Comparison of ENCODE assay signal across 8 cellular contexts in the genomic region with DNA sequence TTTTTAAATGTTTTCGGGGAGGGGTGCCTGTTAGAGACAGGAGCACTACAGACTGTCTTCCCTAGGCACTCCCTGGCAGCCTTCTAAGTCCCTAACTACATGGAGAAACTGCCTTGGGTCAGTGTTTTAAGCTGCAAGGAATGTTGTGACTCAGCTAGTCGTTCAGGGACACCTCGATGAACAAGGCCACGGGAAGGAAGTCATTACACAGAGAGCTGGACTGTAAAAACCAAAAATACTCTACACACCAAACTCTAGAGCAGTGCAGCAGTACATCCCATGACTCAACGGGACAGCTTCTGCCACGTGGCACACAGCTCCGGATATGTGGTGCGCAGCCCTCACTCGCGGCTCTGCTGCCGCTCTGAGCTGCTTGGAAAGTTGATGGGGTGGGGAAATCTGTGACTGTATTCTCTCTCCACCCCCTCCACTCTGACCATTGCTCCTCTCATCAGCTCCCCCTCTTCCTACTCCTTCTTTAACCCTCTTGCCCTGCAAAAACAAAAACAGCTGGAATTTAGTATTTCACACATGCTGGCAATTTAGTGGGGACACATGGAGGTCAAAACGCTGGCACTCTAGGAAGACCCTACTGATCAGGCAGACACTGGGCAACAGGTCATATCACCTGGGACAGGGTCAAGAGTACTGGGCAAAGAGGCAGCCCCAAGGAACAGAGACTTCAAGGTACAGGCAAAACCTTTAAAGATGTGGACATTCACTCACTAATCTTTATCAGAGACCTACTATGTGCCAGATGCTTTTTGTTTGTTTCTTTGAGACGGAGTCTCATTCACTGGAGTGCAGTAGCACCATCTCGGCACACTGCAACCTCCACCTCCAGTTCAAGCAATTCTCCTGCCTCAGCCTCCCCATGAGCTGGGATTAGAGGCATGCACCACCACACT. TPM values are rescaled to one million over a fixed set of nuclear protein-coding genes. Genes with fewer than 3 reads are reported as not detected.
A peak's percentile ranks its signal among the peaks of the same experiment; 100 is the strongest.
DNase-seq lines count a peak whose midpoint lies in the region; ATAC-seq and TF ChIP-seq lines count a peak whose summit lies in the region.

No MANE protein-coding gene starts in this region.

- peaks cover 3% of the 10 kb centered on the region for H3K27me3 Mint-ChIP-seq in activated CD8-positive, alpha-beta memory T cell treated with anti-CD3 and anti-CD28 coated beads, Interleukin-2, amount 10 ng/mL, durations not matched to agents 7 days and 5 days
- H3K27me3 Mint-ChIP-seq in nephron progenitor cell (ENCODE audit: low read depth, poor library complexity) = peaks cover 14% of the 10 kb centered on the region

- ATAC-seq in activated CD8-positive, alpha-beta memory T cell treated with anti-CD3 and anti-CD28 coated beads, Interleukin-2, amount 10 ng/mL, durations not matched to agents 7 days and 5 days = peak; percentile 100

- H3K9me2 ChIP-seq in MM.1S (replicated peaks; ENCODE audit: insufficient read depth, low read length) = no peaks in the 10 kb centered on the region

- no peaks in the 10 kb centered on the region for H4K20me1 ChIP-seq in MM.1S (ENCODE audit: insufficient read depth, low read length)

- H3K36me3 ChIP-seq in MM.1S (replicated peaks; ENCODE audit: insufficient read depth, low read length) = no peaks in the 10 kb centered on the region
- H3K36me3 ChIP-seq in subcutaneous abdominal adipose tissue (ENCODE audit: control insufficient read depth in 5 of 5, insufficient read depth in 5 of 5, low read length in 5 of 5) = no peaks in the 10 kb centered on the region

- peak overlapping the region; percentile 55 for H3K4me2 ChIP-seq in MM.1S (ENCODE audit: low read depth, low read length)

- H3K4me3 Mint-ChIP-seq in activated CD8-positive, alpha-beta memory T cell treated with anti-CD3 and anti-CD28 coated beads, Interleukin-2, amount 10 ng/mL, durations not matched to agents 7 days and 5 days = no peak overlapping the region
- no peak overlapping the region for H3K4me3 Mint-ChIP-seq in nephron progenitor cell

- H2AFZ ChIP-seq in MM.1S (ENCODE audit: low read length) = peak overlapping the region; percentile 82

- H3K4me3 ChIP-seq in MM.1S (ENCODE audit: low read length) (no peak overlapping the region), subcutaneous abdominal adipose tissue (ENCODE audit: low read depth in 1 of 5, low read length in 5 of 5) (peak overlapping the region; percentile 11 to 57 (median 46))

- DNase-seq in activated gamma-delta T cell treated with Interleukin-2 at 50 U/mL for 16 hours = peak; percentile 53
- DNase-seq in activated gamma-delta T cell (lab: John Stamatoyannopoulos, UW) = no peak
- peak; percentile 68 for DNase-seq in MM.1S
- DNase-seq in activated CD8-positive, alpha-beta memory T cell treated with anti-CD3 and anti-CD28 coated beads, Interleukin-2, amount 10 ng/mL, durations not matched to agents 7 days and 5 days = peak; percentile 81
- DNase-seq in epithelial cell of prostate (ENCODE audit: low read depth, low spot score) = peak; percentile 77
- no peak for DNase-seq in nephron progenitor cell
- no peak for DNase-seq in DMS 273 (lab: John Stamatoyannopoulos, UW; ENCODE audit: unreplicated experiment)

- no peaks in the 10 kb centered on the region for H3K36me3 Mint-ChIP-seq in activated CD8-positive, alpha-beta memory T cell treated with anti-CD3 and anti-CD28 coated beads, Interleukin-2, amount 10 ng/mL, durations not matched to agents 7 days and 5 days
- no peaks in the 10 kb centered on the region for H3K36me3 Mint-ChIP-seq in nephron progenitor cell (ENCODE audit: low read depth)

- CTCF ChIA-PET in activated CD8-positive, alpha-beta memory T cell treated with anti-CD3 and anti-CD28 coated beads, Interleukin-2, amount 10 ng/mL, durations not matched to agents 7 days and 5 days (lab: Charles Lee) = interaction anchor here (0.6 to 2.7 kb wide), 13 partner anchors 8 to 367 kb away, joined by 3 to 26 read pairs (median 3); a partner anchor contains a TSS

- no peak for TF ChIP-seq CTCF in MM.1S (IDR thresholded peaks at IDR 0.05; ENCODE audit: low read length)
- no peak for TF ChIP-seq CTCF in nephron progenitor cell (IDR thresholded peaks at IDR 0.05)

- H3K9me3 ChIP-seq in MM.1S (replicated peaks; ENCODE audit: insufficient read depth, low read length) = no peaks in the 10 kb centered on the region
- no peaks in the 10 kb centered on the region for H3K9me3 ChIP-seq in subcutaneous abdominal adipose tissue (ENCODE audit: control insufficient read depth in 5 of 5, low read length in 5 of 5)

- H3K27me3 ChIP-seq in MM.1S (replicated peaks; ENCODE audit: insufficient read depth, low read length) (no peaks in the 10 kb centered on the region), subcutaneous abdominal adipose tissue (ENCODE audit: control insufficient read depth in 5 of 5, insufficient read depth in 4 of 5, low read length in 5 of 5) (no peaks in the 10 kb centered on the region)

- H3K4me1 ChIP-seq in MM.1S (ENCODE audit: low read length) = peaks cover 11% of the 10 kb centered on the region
- peaks cover 6 to 30% (median 14%) of the 10 kb centered on the region in 5 donors for H3K4me1 ChIP-seq in subcutaneous abdominal adipose tissue (ENCODE audit: control insufficient read depth in 5 of 5, insufficient read depth in 5 of 5, low read length in 5 of 5)

- H3K27ac ChIP-seq in MM.1S (ENCODE audit: low read length) (peak overlapping the region; percentile 26; the same call in 1 of the 2 replicates), epithelial cell of prostate (peak overlapping the region; percentile 77), subcutaneous abdominal adipose tissue (ENCODE audit: low read depth, low read length) (peak overlapping the region; percentile 74)

- H3F3A ChIP-seq in MM.1S (ENCODE audit: insufficient read depth, low read length) = no peaks in the 10 kb centered on the region

- peak overlapping the region; percentile 61 for H3K27ac Mint-ChIP-seq in activated CD8-positive, alpha-beta memory T cell treated with anti-CD3 and anti-CD28 coated beads, Interleukin-2, amount 10 ng/mL, durations not matched to agents 7 days and 5 days
- H3K27ac Mint-ChIP-seq in nephron progenitor cell = peak overlapping the region; percentile 25

- H3K9me3 Mint-ChIP-seq in activated CD8-positive, alpha-beta memory T cell treated with anti-CD3 and anti-CD28 coated beads, Interleukin-2, amount 10 ng/mL, durations not matched to agents 7 days and 5 days (ENCODE audit: low read depth) = no peaks in the 10 kb centered on the region
- no peaks in the 10 kb centered on the region for H3K9me3 Mint-ChIP-seq in nephron progenitor cell

- no peaks in the 10 kb centered on the region for H3K79me2 ChIP-seq in MM.1S (ENCODE audit: low read length)

- H3K9ac ChIP-seq in MM.1S (ENCODE audit: low read length) (no peak overlapping the region), subcutaneous abdominal adipose tissue (ENCODE audit: low read length in 5 of 5) (peak overlapping the region in 3 of 5 donors; percentile 39 to 48 (median 48))

- peaks cover 14% of the 10 kb centered on the region for H3K4me1 Mint-ChIP-seq in activated CD8-positive, alpha-beta memory T cell treated with anti-CD3 and anti-CD28 coated beads, Interleukin-2, amount 10 ng/mL, durations not matched to agents 7 days and 5 days
- H3K4me1 Mint-ChIP-seq in nephron progenitor cell = peaks cover 22% of the 10 kb centered on the region

RNA-seq across cellular contexts. Expression of a gene that starts 10.9 kb away (rescaled TPM):
- 1 to 10 TPM in 1 of 2 experiments, under 1 TPM in 1; 0.37 to 1.5 TPM for total RNA-seq in activated CD8-positive, alpha-beta memory T cell treated with anti-CD3 and anti-CD28 coated beads, Interleukin-2, amount 10 ng/mL, durations not matched to agents 7 days and 5 days

RNA-seq across cellular contexts. Expression of a gene that starts 12.2 kb away (rescaled TPM):
- total RNA-seq in activated CD8-positive, alpha-beta memory T cell treated with anti-CD3 and anti-CD28 coated beads, Interleukin-2, amount 10 ng/mL, durations not matched to agents 7 days and 5 days = 10 to 100 TPM; 11.4 to 13.3 TPM

RNA-seq across cellular contexts. Expression of a gene that starts 36.9 kb away (rescaled TPM):
- not detected for total RNA-seq in activated CD8-positive, alpha-beta memory T cell treated with anti-CD3 and anti-CD28 coated beads, Interleukin-2, amount 10 ng/mL, durations not matched to agents 7 days and 5 days

Comparison
In these comparisons a context has a peak if more than half of its experiments do, and no peak if none do; other contexts are left out.
1. DNase-seq: peak in activated gamma-delta T cell treated with Interleukin-2 at 50 U/mL for 16 hours (single experiment), MM.1S (single experiment), activated CD8-positive, alpha-beta memory T cell treated with anti-CD3 and anti-CD28 coated beads, Interleukin-2, amount 10 ng/mL, durations not matched to agents 7 days and 5 days (single experiment) and epithelial cell of prostate (single experiment); none in activated gamma-delta T cell (single experiment), nephron progenitor cell (single experiment) and DMS 273 (single experiment).
2. H3K27ac ChIP-seq: peak in every context shown above with its lines; median percentile 77 in epithelial cell of prostate; 74 in subcutaneous abdominal adipose tissue; 26 in MM.1S.